Comparison of ENCODE assay signal across 12 cellular contexts in genomic region chr6:38239719-38240451, GRCh38.
A peak's percentile ranks its signal among the peaks of the same experiment; 100 is the strongest.
DNase-seq lines count a peak whose midpoint lies in the region; ATAC-seq and TF ChIP-seq lines count a peak whose summit lies in the region.
"Had no signal": no experiment of that assay in that cellular context is flagged by ENCODE, and none has a peak within 500 bp of the region (broad histone marks: within the 10 kb centered on the region; RNA-seq: fewer than 3 reads in every experiment).

No MANE protein-coding gene starts in this region.

- DNase-seq in NCI-H2227 treated with DMSO at 0.1 percent for 48 hours (lab: John Stamatoyannopoulos, UW) (peak; percentile 24), NCI-H2227 (lab: John Stamatoyannopoulos, UW; ENCODE audit: unreplicated experiment) (no peak), NCI-H2029 treated with DMSO at 0.1 percent for 48 hours (lab: John Stamatoyannopoulos, UW) (peak; percentile 86), amniotic epithelial cell (ENCODE audit: low read depth) (peak; percentile 29), myocyte (ENCODE audit: low read depth) (peak; percentile 61), substantia nigra (lab: John Stamatoyannopoulos, UW) (no peak), Calu3 (no peak)
- DNase-seq: activated CD8-positive, alpha-beta T cell treated with anti-CD3 and anti-CD28 coated beads for 36 hours; kidney glomerular epithelial cell had no signal

- intact Hi-C loops in Calu3 (cut with micrococcal nuclease; ENCODE audit: unreplicated experiment), result no loop called here

- H3K9me3 Mint-ChIP-seq in Calu3 (ENCODE audit: low read depth, unreplicated experiment), result no peaks in the 10 kb centered on the region
- H3K9me3 Mint-ChIP-seq: activated CD8-positive, alpha-beta T cell treated with anti-CD3 and anti-CD28 coated beads for 36 hours had no signal

- H3K36me3 Mint-ChIP-seq in Calu3 (ENCODE audit: insufficient read depth, unreplicated experiment), result no peaks in the 10 kb centered on the region

- no peak overlapping the region for H3K4me3 Mint-ChIP-seq in Calu3 (ENCODE audit: low read depth, unreplicated experiment)
- H3K4me3 Mint-ChIP-seq: activated CD8-positive, alpha-beta T cell treated with anti-CD3 and anti-CD28 coated beads for 36 hours had no signal

- H3K27ac Mint-ChIP-seq in Calu3 (ENCODE audit: unreplicated experiment), result no peak overlapping the region
- H3K27ac Mint-ChIP-seq: activated CD8-positive, alpha-beta T cell treated with anti-CD3 and anti-CD28 coated beads for 36 hours had no signal

- no peaks in the 10 kb centered on the region for H3K27me3 Mint-ChIP-seq in Calu3 (ENCODE audit: unreplicated experiment)
- H3K27me3 Mint-ChIP-seq: activated CD8-positive, alpha-beta T cell treated with anti-CD3 and anti-CD28 coated beads for 36 hours had no signal

- BruUV-seq in Calu3 (replicated peaks; lab: Mats Ljungman, UMichigan), result no TSS peak

- H3K4me1 Mint-ChIP-seq in Calu3 (ENCODE audit: low read depth, unreplicated experiment), result no peaks in the 10 kb centered on the region

- no peak for TF ChIP-seq CTCF in Calu3 (IDR thresholded peaks at IDR 0.05; ENCODE audit: unreplicated experiment)

- CTCF ChIA-PET in Calu3 (lab: Charles Lee), result interaction anchor here (0.7 kb wide), 1 partner anchor 203 kb away, joined by 6 read pairs; no protein-coding TSS in a partner anchor

- no peak for ATAC-seq in GM21447 (IDR thresholded peaks at IDR 0.05; ENCODE audit: unreplicated experiment)
- ATAC-seq: activated CD8-positive, alpha-beta T cell treated with anti-CD3 and anti-CD28 coated beads for 36 hours had no signal

- H3K27ac ChIP-seq in substantia nigra (ENCODE audit: low read depth, low read length, poor library complexity, severe bottlenecking), result no peak overlapping the region
- H3K27ac ChIP-seq: SK-N-MC, suprapubic skin had no signal

Comparison
In these comparisons a context has a peak if more than half of its experiments do, and no peak if none do; other contexts are left out.
1. DNase-seq: peak in NCI-H2227 treated with DMSO at 0.1 percent for 48 hours (single experiment), NCI-H2029 treated with DMSO at 0.1 percent for 48 hours (single experiment), amniotic epithelial cell (single experiment) and myocyte (single experiment); none in NCI-H2227 (single experiment), substantia nigra (0 of 49) and Calu3 (single experiment).